In the genomic region with DNA sequence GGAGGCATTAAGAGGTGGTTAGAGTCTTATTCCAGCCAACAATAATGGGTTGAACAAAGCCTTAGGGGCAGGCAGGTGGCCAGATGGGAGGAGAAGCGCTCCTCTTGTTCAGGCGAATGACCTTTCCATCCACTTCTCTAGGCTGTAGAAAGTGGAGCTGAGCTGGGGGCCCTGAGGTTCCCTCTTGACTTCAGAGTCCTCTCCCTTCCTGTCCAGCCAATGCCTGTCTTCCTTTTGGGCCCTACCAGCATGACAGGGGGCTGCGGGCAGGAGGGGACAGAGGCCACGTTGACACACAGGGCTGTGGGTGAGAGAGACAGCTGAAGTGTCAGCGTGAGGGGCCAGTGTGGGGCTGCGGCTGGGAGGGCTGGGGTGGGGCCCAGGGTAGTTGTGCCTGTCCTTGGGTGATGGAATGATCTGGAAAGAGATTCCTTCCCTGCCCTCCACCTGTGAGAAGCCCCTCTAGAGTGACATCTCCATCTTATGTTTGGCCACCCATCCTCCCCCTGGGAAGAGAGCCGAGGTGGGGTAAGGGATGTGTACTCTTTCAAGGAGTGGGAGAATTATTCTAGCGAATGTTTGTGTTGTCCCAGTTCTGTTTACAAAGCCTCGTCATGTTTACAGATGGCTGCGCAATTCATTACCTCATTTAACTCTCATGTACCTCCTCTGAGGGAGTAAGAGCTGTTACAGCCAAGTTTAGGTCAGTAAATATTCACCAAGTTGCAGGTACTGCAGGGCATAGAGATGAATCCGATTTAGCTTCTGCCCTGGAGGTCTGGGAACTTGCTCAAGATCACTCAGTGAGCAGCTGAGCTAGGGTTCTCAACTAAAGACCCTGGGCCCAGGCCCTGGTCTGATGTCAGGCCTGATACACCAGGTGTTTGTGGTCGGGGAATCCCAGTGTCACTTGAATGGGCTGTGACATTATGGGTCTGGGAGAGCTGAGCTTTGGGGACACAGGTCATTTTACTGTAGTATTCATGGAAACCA, we compare ENCODE assay signal across 1 cellular context.
TF ChIP-seq lines count a peak whose summit lies in the region.

No MANE protein-coding gene starts in this region.

TF ChIP-seq in GM23338, 12 proteins besides CTCF, POLR2A, EP300 and RAD21:
- TF ChIP-seq, protein P1, sequence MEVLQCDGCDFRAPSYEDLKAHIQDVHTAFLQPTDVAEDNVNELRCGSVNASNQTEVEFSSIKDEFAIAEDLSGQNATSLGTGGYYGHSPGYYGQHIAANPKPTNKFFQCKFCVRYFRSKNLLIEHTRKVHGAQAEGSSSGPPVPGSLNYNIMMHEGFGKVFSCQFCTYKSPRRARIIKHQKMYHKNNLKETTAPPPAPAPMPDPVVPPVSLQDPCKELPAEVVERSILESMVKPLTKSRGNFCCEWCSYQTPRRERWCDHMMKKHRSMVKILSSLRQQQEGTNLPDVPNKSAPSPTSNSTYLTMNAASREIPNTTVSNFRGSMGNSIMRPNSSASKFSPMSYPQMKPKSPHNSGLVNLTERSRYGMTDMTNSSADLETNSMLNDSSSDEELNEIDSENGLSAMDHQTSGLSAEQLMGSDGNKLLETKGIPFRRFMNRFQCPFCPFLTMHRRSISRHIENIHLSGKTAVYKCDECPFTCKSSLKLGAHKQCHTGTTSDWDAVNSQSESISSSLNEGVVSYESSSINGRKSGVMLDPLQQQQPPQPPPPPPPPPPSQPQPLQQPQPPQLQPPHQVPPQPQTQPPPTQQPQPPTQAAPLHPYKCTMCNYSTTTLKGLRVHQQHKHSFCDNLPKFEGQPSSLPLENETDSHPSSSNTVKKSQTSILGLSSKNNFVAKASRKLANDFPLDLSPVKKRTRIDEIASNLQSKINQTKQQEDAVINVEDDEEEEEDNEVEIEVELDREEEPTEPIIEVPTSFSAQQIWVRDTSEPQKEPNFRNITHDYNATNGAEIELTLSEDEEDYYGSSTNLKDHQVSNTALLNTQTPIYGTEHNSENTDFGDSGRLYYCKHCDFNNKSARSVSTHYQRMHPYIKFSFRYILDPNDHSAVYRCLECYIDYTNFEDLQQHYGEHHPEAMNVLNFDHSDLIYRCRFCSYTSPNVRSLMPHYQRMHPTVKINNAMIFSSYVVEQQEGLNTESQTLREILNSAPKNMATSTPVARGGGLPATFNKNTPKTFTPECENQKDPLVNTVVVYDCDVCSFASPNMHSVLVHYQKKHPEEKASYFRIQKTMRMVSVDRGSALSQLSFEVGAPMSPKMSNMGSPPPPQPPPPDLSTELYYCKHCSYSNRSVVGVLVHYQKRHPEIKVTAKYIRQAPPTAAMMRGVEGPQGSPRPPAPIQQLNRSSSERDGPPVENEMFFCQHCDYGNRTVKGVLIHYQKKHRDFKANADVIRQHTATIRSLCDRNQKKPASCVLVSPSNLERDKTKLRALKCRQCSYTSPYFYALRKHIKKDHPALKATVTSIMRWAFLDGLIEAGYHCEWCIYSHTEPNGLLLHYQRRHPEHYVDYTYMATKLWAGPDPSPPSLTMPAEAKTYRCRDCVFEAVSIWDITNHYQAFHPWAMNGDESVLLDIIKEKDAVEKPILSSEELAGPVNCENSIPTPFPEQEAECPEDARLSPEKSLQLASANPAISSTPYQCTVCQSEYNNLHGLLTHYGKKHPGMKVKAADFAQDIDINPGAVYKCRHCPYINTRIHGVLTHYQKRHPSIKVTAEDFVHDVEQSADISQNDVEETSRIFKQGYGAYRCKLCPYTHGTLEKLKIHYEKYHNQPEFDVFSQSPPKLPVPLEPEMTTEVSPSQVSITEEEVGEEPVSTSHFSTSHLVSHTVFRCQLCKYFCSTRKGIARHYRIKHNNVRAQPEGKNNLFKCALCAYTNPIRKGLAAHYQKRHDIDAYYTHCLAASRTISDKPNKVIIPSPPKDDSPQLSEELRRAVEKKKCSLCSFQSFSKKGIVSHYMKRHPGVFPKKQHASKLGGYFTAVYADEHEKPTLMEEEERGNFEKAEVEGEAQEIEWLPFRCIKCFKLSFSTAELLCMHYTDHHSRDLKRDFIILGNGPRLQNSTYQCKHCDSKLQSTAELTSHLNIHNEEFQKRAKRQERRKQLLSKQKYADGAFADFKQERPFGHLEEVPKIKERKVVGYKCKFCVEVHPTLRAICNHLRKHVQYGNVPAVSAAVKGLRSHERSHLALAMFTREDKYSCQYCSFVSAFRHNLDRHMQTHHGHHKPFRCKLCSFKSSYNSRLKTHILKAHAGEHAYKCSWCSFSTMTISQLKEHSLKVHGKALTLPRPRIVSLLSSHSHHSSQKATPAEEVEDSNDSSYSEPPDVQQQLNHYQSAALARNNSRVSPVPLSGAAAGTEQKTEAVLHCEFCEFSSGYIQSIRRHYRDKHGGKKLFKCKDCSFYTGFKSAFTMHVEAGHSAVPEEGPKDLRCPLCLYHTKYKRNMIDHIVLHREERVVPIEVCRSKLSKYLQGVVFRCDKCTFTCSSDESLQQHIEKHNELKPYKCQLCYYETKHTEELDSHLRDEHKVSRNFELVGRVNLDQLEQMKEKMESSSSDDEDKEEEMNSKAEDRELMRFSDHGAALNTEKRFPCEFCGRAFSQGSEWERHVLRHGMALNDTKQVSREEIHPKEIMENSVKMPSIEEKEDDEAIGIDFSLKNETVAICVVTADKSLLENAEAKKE (CRISPR knock-in tag; IDR thresholded peaks at IDR 0.05), result no peak
- TF ChIP-seq, protein P2, sequence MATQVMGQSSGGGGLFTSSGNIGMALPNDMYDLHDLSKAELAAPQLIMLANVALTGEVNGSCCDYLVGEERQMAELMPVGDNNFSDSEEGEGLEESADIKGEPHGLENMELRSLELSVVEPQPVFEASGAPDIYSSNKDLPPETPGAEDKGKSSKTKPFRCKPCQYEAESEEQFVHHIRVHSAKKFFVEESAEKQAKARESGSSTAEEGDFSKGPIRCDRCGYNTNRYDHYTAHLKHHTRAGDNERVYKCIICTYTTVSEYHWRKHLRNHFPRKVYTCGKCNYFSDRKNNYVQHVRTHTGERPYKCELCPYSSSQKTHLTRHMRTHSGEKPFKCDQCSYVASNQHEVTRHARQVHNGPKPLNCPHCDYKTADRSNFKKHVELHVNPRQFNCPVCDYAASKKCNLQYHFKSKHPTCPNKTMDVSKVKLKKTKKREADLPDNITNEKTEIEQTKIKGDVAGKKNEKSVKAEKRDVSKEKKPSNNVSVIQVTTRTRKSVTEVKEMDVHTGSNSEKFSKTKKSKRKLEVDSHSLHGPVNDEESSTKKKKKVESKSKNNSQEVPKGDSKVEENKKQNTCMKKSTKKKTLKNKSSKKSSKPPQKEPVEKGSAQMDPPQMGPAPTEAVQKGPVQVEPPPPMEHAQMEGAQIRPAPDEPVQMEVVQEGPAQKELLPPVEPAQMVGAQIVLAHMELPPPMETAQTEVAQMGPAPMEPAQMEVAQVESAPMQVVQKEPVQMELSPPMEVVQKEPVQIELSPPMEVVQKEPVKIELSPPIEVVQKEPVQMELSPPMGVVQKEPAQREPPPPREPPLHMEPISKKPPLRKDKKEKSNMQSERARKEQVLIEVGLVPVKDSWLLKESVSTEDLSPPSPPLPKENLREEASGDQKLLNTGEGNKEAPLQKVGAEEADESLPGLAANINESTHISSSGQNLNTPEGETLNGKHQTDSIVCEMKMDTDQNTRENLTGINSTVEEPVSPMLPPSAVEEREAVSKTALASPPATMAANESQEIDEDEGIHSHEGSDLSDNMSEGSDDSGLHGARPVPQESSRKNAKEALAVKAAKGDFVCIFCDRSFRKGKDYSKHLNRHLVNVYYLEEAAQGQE (IDR thresholded peaks at IDR 0.05; ENCODE audit: unreplicated experiment), result no peak
- no peak for TF ChIP-seq JUNB (IDR thresholded peaks at IDR 0.05; ENCODE audit: unreplicated experiment)
- no peak for TF ChIP-seq STAT1 (IDR thresholded peaks at IDR 0.05; ENCODE audit: unreplicated experiment)
- TF ChIP-seq EZH2phosphoT487 (IDR thresholded peaks at IDR 0.05; ENCODE audit: unreplicated experiment), result no peak
- TF ChIP-seq POLR2AphosphoS5 (IDR thresholded peaks at IDR 0.05; ENCODE audit: low read depth), result no peak
- no peak for TF ChIP-seq NANOG (IDR thresholded peaks at IDR 0.05; ENCODE audit: borderline replicate concordance)
- TF ChIP-seq, protein P3, sequence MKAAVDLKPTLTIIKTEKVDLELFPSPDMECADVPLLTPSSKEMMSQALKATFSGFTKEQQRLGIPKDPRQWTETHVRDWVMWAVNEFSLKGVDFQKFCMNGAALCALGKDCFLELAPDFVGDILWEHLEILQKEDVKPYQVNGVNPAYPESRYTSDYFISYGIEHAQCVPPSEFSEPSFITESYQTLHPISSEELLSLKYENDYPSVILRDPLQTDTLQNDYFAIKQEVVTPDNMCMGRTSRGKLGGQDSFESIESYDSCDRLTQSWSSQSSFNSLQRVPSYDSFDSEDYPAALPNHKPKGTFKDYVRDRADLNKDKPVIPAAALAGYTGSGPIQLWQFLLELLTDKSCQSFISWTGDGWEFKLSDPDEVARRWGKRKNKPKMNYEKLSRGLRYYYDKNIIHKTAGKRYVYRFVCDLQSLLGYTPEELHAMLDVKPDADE (IDR thresholded peaks at IDR 0.05), result no peak
- no peak for TF ChIP-seq ZNF114 (CRISPR knock-in tag; IDR thresholded peaks at IDR 0.05)
- no peak for TF ChIP-seq ZNF331 (CRISPR knock-in tag; IDR thresholded peaks at IDR 0.05; ENCODE audit: low read depth)
- TF ChIP-seq CREB1 (CRISPR knock-in tag; IDR thresholded peaks at IDR 0.05; ENCODE audit: low read depth), result no peak
- TF ChIP-seq EZH2 (IDR thresholded peaks at IDR 0.05; ENCODE audit: low read depth, unreplicated experiment), result no peak
